28 cellular contexts compared by ENCODE assay signal in the genomic region with DNA sequence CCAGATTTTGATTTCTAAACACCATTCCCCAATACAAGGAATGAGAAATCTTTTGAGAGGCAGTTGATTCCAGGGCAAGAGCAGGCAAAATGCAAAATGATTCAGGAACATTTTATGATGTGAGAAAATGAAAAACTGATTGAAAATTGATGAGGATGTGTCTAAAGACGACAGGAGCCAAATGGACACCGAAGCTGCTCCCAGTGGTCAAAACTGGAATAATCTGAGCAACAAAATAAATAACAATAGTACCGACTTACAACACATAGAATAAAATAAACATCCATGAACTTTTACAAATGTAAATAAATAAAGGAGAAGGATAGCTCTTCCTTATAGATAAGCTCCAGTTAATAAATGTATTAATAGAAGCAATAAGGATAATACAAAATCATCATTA.
"Had no signal": no experiment of that assay in that cellular context is flagged by ENCODE, and none has a peak within 500 bp of the region (broad histone marks: within the 10 kb centered on the region; RNA-seq: fewer than 3 reads in every experiment).

No MANE protein-coding gene starts in this region.

- H3K27ac Mint-ChIP-seq: activated CD4-positive, alpha-beta memory T cell treated with anti-CD3 and anti-CD28 coated beads for 36 hours; activated CD4-positive, alpha-beta T cell treated with anti-CD3 and anti-CD28 coated beads, Interleukin-2, amount 10 ng/mL, durations not matched to agents 7 days and 5 days; activated naive CD4-positive, alpha-beta T cell treated with anti-CD3 and anti-CD28 coated beads for 36 hours; activated naive CD8-positive, alpha-beta T cell; activated T-helper 17 cell treated with anti-CD3 and anti-CD28 coated beads, Interleukin-2, amount 50 U/mL, for 72 hours; brain; T-cell had no signal

- H3K4me1 Mint-ChIP-seq: activated CD4-positive, alpha-beta T cell treated with anti-CD3 and anti-CD28 coated beads, Interleukin-2, amount 10 ng/mL, durations not matched to agents 7 days and 5 days; activated T-helper 17 cell treated with anti-CD3 and anti-CD28 coated beads, Interleukin-2, amount 50 U/mL, for 72 hours; brain; T-cell had no signal

- H3K27me3 Mint-ChIP-seq: activated CD4-positive, alpha-beta memory T cell treated with anti-CD3 and anti-CD28 coated beads for 36 hours; activated CD4-positive, alpha-beta T cell treated with anti-CD3 and anti-CD28 coated beads, Interleukin-2, amount 10 ng/mL, durations not matched to agents 7 days and 5 days; activated naive CD8-positive, alpha-beta T cell; activated T-helper 17 cell treated with anti-CD3 and anti-CD28 coated beads, Interleukin-2, amount 50 U/mL, for 72 hours; brain; T-cell had no signal

- H3K36me3 Mint-ChIP-seq: activated CD4-positive, alpha-beta memory T cell treated with anti-CD3 and anti-CD28 coated beads for 36 hours; activated naive CD8-positive, alpha-beta T cell; T-cell had no signal

- H3K27ac ChIP-seq: cardiac muscle cell, KMS-11 had no signal

- H3K36me3 ChIP-seq: cardiac muscle cell had no signal

- H3K27me3 ChIP-seq: cardiac muscle cell had no signal

- H3K4me3 ChIP-seq: cardiac muscle cell had no signal

- FAIRE-seq: astrocyte, TTC549 had no signal

- ATAC-seq: activated T-helper 17 cell treated with anti-CD3 and anti-CD28 coated beads, Interleukin-2, amount 50 U/mL, for 72 hours; PC-3; T-cell had no signal

- DNase-seq: activated CD4-positive, alpha-beta memory T cell treated with anti-CD3 and anti-CD28 coated beads for 36 hours; activated CD4-positive, alpha-beta T cell treated with anti-CD3 and anti-CD28 coated beads, Interleukin-2, amount 10 ng/mL, durations not matched to agents 7 days and 5 days; activated CD4-positive, CD25-positive, alpha-beta regulatory T cell; activated CD8-positive, alpha-beta memory T cell treated with anti-CD3 and anti-CD28 coated beads for 24 hours; activated gamma-delta T cell; activated naive CD4-positive, alpha-beta T cell treated with anti-CD3 and anti-CD28 coated beads for 36 hours; activated T-cell treated with anti-CD3 and anti-CD28 coated beads for 4 hours; activated T-cell treated with anti-CD3 and anti-CD28 coated beads, Interleukin-2, amount 50 U/mL, for 48 hours; amygdala; MM.1S; NCI-H1105; NCI-H1436; NCI-H187; NCI-H2081 treated with DMSO at 0.1 percent for 48 hours; NCI-H446; NCI-H524; PC-3; SIG-M5; T-cell; T-helper 2 cell; T1000 had no signal

- H3K4me3 Mint-ChIP-seq: activated CD4-positive, alpha-beta memory T cell treated with anti-CD3 and anti-CD28 coated beads for 36 hours; activated CD4-positive, alpha-beta T cell treated with anti-CD3 and anti-CD28 coated beads, Interleukin-2, amount 10 ng/mL, durations not matched to agents 7 days and 5 days; activated naive CD4-positive, alpha-beta T cell treated with anti-CD3 and anti-CD28 coated beads for 36 hours; activated naive CD8-positive, alpha-beta T cell; activated T-helper 17 cell treated with anti-CD3 and anti-CD28 coated beads, Interleukin-2, amount 50 U/mL, for 72 hours; brain; T-cell had no signal
